In the genomic region with DNA sequence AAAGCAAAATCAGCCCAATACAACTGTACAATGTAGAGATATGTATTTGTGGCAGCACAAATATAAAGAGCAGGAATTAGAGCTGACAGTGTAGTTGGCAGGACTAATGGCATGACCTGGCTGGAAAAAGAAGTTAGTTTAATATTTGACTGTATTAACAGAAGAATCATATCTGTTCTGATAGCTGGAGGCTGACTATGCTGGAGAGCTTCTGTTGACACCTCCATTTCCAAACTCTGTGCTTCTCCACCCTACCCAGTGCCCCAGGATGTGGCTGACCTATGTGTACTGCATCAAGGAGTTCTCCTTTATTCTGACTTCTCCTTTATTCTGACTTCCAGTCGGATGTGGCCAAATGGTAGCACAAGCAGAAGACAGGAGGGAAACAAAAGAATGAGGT, we compare ENCODE assay signal across 27 cellular contexts.
DNase-seq lines count a peak whose midpoint lies in the region; ATAC-seq, FAIRE-seq and TF ChIP-seq lines count a peak whose summit lies in the region.
"Had no signal": no experiment of that assay in that cellular context is flagged by ENCODE, and none has a peak within 500 bp of the region (broad histone marks: within the 10 kb centered on the region; RNA-seq: fewer than 3 reads in every experiment).

No MANE protein-coding gene starts in this region.

- intact Hi-C loops in right lobe of liver (cut with DNase I) (no loop called here), HepG2 (cut with micrococcal nuclease; ENCODE audit: unreplicated experiment) (no loop called here), thyroid gland (cut with DNase I) (no loop called here)

- no peak for TF ChIP-seq EP300 in HepG2 (IDR thresholded peaks at IDR 0.05; ENCODE audit: low read depth in 2 of 2, low read length in 2 of 2)
- no peak for TF ChIP-seq EP300 in HepG2 (CRISPR knock-in tag; IDR thresholded peaks at IDR 0.05; ENCODE audit: borderline replicate concordance)

- TF ChIP-seq RAD21 in HepG2 (CRISPR knock-in tag; IDR thresholded peaks at IDR 0.05) = no peak

- in situ Hi-C loops in HepG2 (cut with HindIII; ENCODE audit: extremely low pct_ligation_motif_present, low pct_unique_long_range_greater_than_20kb) = no loop called here

- no peak overlapping the region for H2AFZ ChIP-seq in HepG2 (ENCODE audit: low read length)

- H3K27me3 ChIP-seq in right lobe of liver (no peaks in the 10 kb centered on the region), HepG2 (ENCODE audit: control insufficient read depth in 1 of 2, insufficient read depth in 2 of 2, low read length in 2 of 2) (no peaks in the 10 kb centered on the region), thyroid gland (no peaks in the 10 kb centered on the region)
- H3K27me3 ChIP-seq: BE2C, BLaER1 had no signal

- no peak overlapping the region for H3K27ac ChIP-seq in right lobe of liver
- no peak overlapping the region for H3K27ac ChIP-seq in HepG2 (ENCODE audit: extremely low read length, insufficient read depth, low read length)
- no peak overlapping the region for H3K27ac ChIP-seq in thyroid gland
- H3K27ac ChIP-seq: BLaER1 had no signal

- no peak overlapping the region for H3K4me2 ChIP-seq in HepG2 (ENCODE audit: low read depth, low read length)
- H3K4me2 ChIP-seq: BLaER1 had no signal

- TF ChIP-seq POLR2A in right lobe of liver (IDR thresholded peaks at IDR 0.05) = no peak
- no peak for TF ChIP-seq POLR2A in HepG2 (IDR thresholded peaks at IDR 0.05; ENCODE audit: insufficient read depth in 1 of 2, low read depth in 2 of 2, low read length in 2 of 2)
- no peak for TF ChIP-seq POLR2A in thyroid gland (IDR thresholded peaks at IDR 0.05)

- CTCF ChIA-PET in HepG2 (lab: Yijun Ruan, JAX; ENCODE audit: low intra/inter-chr PET ratio, low total read pairs) = no interaction called here

- H3K4me3 ChIP-seq in right lobe of liver (no peak overlapping the region), HepG2 (replicated peaks in 1 of 3; ENCODE audit: insufficient read depth in 1 of 3, low read depth in 2 of 3, low read length in 3 of 3) (no peak overlapping the region), thyroid gland (replicated peaks in 1 of 3) (no peak overlapping the region)
- H3K4me3 ChIP-seq: BLaER1, GM12878 had no signal

- H3K4me1 ChIP-seq in right lobe of liver (peaks cover 0 to 17% (median 0%) of the 10 kb centered on the region in 4 donors), HepG2 (ENCODE audit: insufficient read depth, low read length) (no peaks in the 10 kb centered on the region), thyroid gland (no peaks in the 10 kb centered on the region)

- DNase-seq in right lobe of liver (peak in 1 of 3 donors; percentile 57), HepG2 (ENCODE audit: low spot score) (no peak), SKM-1 (lab: John Stamatoyannopoulos, UW; ENCODE audit: unreplicated experiment) (peak; percentile 30), left lobe of liver (ENCODE audit: low spot score) (peak; percentile 49), urothelium cell line (ENCODE audit: low spot score) (no peak), thyroid gland (no peak), T-helper 2 cell (no peak)
- DNase-seq: 8988T; ACHN; BE2C; C1 segment of cervical spinal cord; CD4-positive, alpha-beta memory T cell; CD4-positive, CD25-positive, alpha-beta regulatory T cell; CD8-positive, alpha-beta memory T cell; COR-L47; DMS 273 treated with DMSO at 0.1 percent for 48 hours; DMS153; DMS53; DMS79; DND-41; EL; GDM1 had no signal

- H3K9ac ChIP-seq in HepG2 (ENCODE audit: insufficient read depth, low read depth, low read length) = no peak overlapping the region
- H3K9ac ChIP-seq: BLaER1 had no signal

- ATAC-seq in right lobe of liver (peak; percentile 64 to 94 (median 87)), HepG2 (no peak), left lobe of liver (peak; percentile 92)
- ATAC-seq: GM12878 had no signal

- H3K36me3 ChIP-seq in right lobe of liver = no peaks in the 10 kb centered on the region
- H3K36me3 ChIP-seq in HepG2 (replicated peaks in 1 of 2; ENCODE audit: control insufficient read depth in 1 of 2, insufficient read depth in 2 of 2, low read length in 2 of 2) = no peaks in the 10 kb centered on the region
- no peaks in the 10 kb centered on the region for H3K36me3 ChIP-seq in thyroid gland
- H3K36me3 ChIP-seq: BE2C, BLaER1 had no signal

- POLR2A ChIA-PET in HepG2 (lab: Yijun Ruan, JAX) = no interaction called here

- no peak for TF ChIP-seq CTCF in right lobe of liver (IDR thresholded peaks at IDR 0.05)
- TF ChIP-seq CTCF in HepG2 (CRISPR knock-in tag; IDR thresholded peaks at IDR 0.05) = no peak
- TF ChIP-seq CTCF in thyroid gland (IDR thresholded peaks at IDR 0.05) = no peak

- 83% methylated on average over 1 of the region's 1 CpG for WGBS in right lobe of liver (ENCODE audit: insufficient coverage, low coverage, low lambda C conversion rate, missing lambda C conversion rate)
- 0% methylated on average over 1 of the region's 1 CpG for WGBS in HepG2 (ENCODE audit: low lambda C conversion rate)
- WGBS in thyroid gland, 2 donors = 61 to 72% methylated on average over 1 of the region's 1 CpG

- BruUV-seq in HepG2 (replicated peaks; lab: Mats Ljungman, UMichigan) = no TSS peak

- H3K9me3 ChIP-seq in right lobe of liver (no peaks in the 10 kb centered on the region), HepG2 (ENCODE audit: low read length) (no peaks in the 10 kb centered on the region), thyroid gland (no peaks in the 10 kb centered on the region)
- H3K9me3 ChIP-seq: BE2C, BLaER1 had no signal

- H3K79me2 ChIP-seq in HepG2 (ENCODE audit: insufficient read depth, low read length) = no peaks in the 10 kb centered on the region

- no peak for FAIRE-seq in HepG2 (lab: Jason Lieb, UNC)
- no peak for FAIRE-seq in urothelium cell line (lab: Jason Lieb, UNC)
- FAIRE-seq: A204.1, GM12878, GM12892, GM18507 had no signal

- no peaks in the 10 kb centered on the region for H4K20me1 ChIP-seq in HepG2 (ENCODE audit: insufficient read depth, low read length)
- H4K20me1 ChIP-seq: BLaER1 had no signal

TF ChIP-seq in HepG2, 621 proteins besides CTCF, POLR2A, EP300 and RAD21 (continues in another document):
- TF ChIP-seq CCDC6 (CRISPR knock-in tag; IDR thresholded peaks at IDR 0.05) (no peak), EED (CRISPR knock-in tag; IDR thresholded peaks at IDR 0.05) (no peak), ZNF788 (CRISPR knock-in tag; IDR thresholded peaks at IDR 0.05; ENCODE audit: borderline replicate concordance) (no peak), MTA3 (CRISPR knock-in tag; IDR thresholded peaks at IDR 0.05) (no peak), KLF6 (CRISPR knock-in tag; IDR thresholded peaks at IDR 0.05) (no peak), NFATC3 (CRISPR knock-in tag; IDR thresholded peaks at IDR 0.05) (no peak), IKZF4 (CRISPR knock-in tag; IDR thresholded peaks at IDR 0.05; ENCODE audit: borderline replicate concordance, low read depth, not compliant biosample characterization) (no peak)
- TF ChIP-seq, protein P1, sequence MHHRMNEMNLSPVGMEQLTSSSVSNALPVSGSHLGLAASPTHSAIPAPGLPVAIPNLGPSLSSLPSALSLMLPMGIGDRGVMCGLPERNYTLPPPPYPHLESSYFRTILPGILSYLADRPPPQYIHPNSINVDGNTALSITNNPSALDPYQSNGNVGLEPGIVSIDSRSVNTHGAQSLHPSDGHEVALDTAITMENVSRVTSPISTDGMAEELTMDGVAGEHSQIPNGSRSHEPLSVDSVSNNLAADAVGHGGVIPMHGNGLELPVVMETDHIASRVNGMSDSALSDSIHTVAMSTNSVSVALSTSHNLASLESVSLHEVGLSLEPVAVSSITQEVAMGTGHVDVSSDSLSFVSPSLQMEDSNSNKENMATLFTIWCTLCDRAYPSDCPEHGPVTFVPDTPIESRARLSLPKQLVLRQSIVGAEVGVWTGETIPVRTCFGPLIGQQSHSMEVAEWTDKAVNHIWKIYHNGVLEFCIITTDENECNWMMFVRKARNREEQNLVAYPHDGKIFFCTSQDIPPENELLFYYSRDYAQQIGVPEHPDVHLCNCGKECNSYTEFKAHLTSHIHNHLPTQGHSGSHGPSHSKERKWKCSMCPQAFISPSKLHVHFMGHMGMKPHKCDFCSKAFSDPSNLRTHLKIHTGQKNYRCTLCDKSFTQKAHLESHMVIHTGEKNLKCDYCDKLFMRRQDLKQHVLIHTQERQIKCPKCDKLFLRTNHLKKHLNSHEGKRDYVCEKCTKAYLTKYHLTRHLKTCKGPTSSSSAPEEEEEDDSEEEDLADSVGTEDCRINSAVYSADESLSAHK (CRISPR knock-in tag; IDR thresholded peaks at IDR 0.05; ENCODE audit: borderline replicate concordance) = no peak
- TF ChIP-seq, protein P2, sequence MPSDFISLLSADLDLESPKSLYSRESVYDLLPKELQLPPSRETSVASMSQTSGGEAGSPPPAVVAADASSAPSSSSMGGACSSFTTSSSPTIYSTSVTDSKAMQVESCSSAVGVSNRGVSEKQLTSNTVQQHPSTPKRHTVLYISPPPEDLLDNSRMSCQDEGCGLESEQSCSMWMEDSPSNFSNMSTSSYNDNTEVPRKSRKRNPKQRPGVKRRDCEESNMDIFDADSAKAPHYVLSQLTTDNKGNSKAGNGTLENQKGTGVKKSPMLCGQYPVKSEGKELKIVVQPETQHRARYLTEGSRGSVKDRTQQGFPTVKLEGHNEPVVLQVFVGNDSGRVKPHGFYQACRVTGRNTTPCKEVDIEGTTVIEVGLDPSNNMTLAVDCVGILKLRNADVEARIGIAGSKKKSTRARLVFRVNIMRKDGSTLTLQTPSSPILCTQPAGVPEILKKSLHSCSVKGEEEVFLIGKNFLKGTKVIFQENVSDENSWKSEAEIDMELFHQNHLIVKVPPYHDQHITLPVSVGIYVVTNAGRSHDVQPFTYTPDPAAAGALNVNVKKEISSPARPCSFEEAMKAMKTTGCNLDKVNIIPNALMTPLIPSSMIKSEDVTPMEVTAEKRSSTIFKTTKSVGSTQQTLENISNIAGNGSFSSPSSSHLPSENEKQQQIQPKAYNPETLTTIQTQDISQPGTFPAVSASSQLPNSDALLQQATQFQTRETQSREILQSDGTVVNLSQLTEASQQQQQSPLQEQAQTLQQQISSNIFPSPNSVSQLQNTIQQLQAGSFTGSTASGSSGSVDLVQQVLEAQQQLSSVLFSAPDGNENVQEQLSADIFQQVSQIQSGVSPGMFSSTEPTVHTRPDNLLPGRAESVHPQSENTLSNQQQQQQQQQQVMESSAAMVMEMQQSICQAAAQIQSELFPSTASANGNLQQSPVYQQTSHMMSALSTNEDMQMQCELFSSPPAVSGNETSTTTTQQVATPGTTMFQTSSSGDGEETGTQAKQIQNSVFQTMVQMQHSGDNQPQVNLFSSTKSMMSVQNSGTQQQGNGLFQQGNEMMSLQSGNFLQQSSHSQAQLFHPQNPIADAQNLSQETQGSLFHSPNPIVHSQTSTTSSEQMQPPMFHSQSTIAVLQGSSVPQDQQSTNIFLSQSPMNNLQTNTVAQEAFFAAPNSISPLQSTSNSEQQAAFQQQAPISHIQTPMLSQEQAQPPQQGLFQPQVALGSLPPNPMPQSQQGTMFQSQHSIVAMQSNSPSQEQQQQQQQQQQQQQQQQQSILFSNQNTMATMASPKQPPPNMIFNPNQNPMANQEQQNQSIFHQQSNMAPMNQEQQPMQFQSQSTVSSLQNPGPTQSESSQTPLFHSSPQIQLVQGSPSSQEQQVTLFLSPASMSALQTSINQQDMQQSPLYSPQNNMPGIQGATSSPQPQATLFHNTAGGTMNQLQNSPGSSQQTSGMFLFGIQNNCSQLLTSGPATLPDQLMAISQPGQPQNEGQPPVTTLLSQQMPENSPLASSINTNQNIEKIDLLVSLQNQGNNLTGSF (CRISPR knock-in tag; IDR thresholded peaks at IDR 0.05) = no peak

Comparison
In these comparisons a context has a peak if more than half of its experiments do, and no peak if none do; other contexts are left out.
1. DNase-seq: peak in SKM-1 (single experiment) and left lobe of liver (single experiment); none in HepG2 (single experiment), urothelium cell line (single experiment), thyroid gland (0 of 2) and T-helper 2 cell (0 of 5).